Comparison of ENCODE assay signal across 8 cellular contexts in genomic region chr3:141460097-141460704, GRCh38. TPM values are rescaled to one million over a fixed set of nuclear protein-coding genes. Genes with fewer than 3 reads are reported as not detected.
DNase-seq lines count a peak whose midpoint lies in the region; ATAC-seq and TF ChIP-seq lines count a peak whose summit lies in the region.

No MANE protein-coding gene starts in this region.

- H3K36me3 ChIP-seq in SK-N-SH (replicated peaks in 1 of 2; ENCODE audit: control insufficient read depth in 1 of 2, insufficient read depth in 2 of 2, low read length in 1 of 2): no peaks in the 10 kb centered on the region

- ATAC-seq in HG02610 (IDR thresholded peaks at IDR 0.05; ENCODE audit: unreplicated experiment): peak; percentile 86

- peaks cover 3% of the 10 kb centered on the region for H3K9me3 Mint-ChIP-seq in glutamatergic neuron (ENCODE audit: unreplicated experiment)

- H3K4me1 ChIP-seq in SK-N-SH (ENCODE audit: control insufficient read depth in 1 of 2, insufficient read depth in 2 of 2, low read depth in 1 of 2, low read length in 1 of 2): no peaks in the 10 kb centered on the region; a peak in 2 of 4 replicates

- CTCF ChIA-PET in SK-N-SH (lab: Yijun Ruan, JAX): interaction anchor here (0.6 to 4.8 kb wide), 50 partner anchors 10 to 822 kb away, joined by 3 to 102 read pairs (median 4); partner anchors contain the start of genes ATP1B3, RASA2 and RNF7

- H3K79me2 ChIP-seq in SK-N-SH (ENCODE audit: insufficient read depth): no peaks in the 10 kb centered on the region

- TF ChIP-seq CTCF in GM12865 (IDR thresholded peaks at IDR 0.05; ENCODE audit: insufficient read depth, low read depth, low read length, missing control alignments): peak; percentile 89
- TF ChIP-seq CTCF in SK-N-SH (IDR thresholded peaks at IDR 0.05): peak; percentile 89
- peak; percentile 71 for TF ChIP-seq CTCF in glutamatergic neuron (IDR thresholded peaks at IDR 0.05; ENCODE audit: partially characterized antibody, unreplicated experiment)

- H3K9me3 ChIP-seq in SK-N-SH: no peaks in the 10 kb centered on the region

- intact Hi-C loops in posterior cingulate gyrus (cut with DNase I): loop anchor here (1.0 kb wide), 1 partner anchor 101 kb away; no protein-coding TSS in a partner anchor

- TF ChIP-seq EP300 in SK-N-SH (IDR thresholded peaks at IDR 0.05; ENCODE audit: borderline replicate concordance in 1 of 2, low read depth in 1 of 2, low read length in 1 of 2): no peak

- H3K27me3 ChIP-seq in SK-N-SH (ENCODE audit: insufficient read depth): no peaks in the 10 kb centered on the region

- no peak overlapping the region for H3K9ac ChIP-seq in SK-N-SH

- no peak overlapping the region for H3K27ac Mint-ChIP-seq in glutamatergic neuron (ENCODE audit: unreplicated experiment)

- H3K36me3 Mint-ChIP-seq in glutamatergic neuron (ENCODE audit: unreplicated experiment): no peaks in the 10 kb centered on the region

- peak; percentile 85 for DNase-seq in GM12865 (ENCODE audit: low read depth)
- peak; percentile 80 for DNase-seq in NCI-H1105 (lab: John Stamatoyannopoulos, UW)
- DNase-seq in SK-N-SH: peak; percentile 84
- peak; percentile 90 for DNase-seq in activated naive CD4-positive, alpha-beta T cell treated with Interleukin-2 at 50 U/mL for 16 hours
- peak; percentile 94 for DNase-seq in glutamatergic neuron
- DNase-seq in posterior cingulate gyrus: peak; percentile 72 to 98 (median 92)
- peak; percentile 91 for DNase-seq in ureter (ENCODE audit: low spot score)

- H2AFZ ChIP-seq in SK-N-SH (ENCODE audit: low read depth): 0 out of 2 replicates have a peak overlapping the region, but pooled peaks have one; percentile 62

- no peaks in the 10 kb centered on the region for H4K20me1 ChIP-seq in SK-N-SH (ENCODE audit: insufficient read depth)

- POLR2A ChIA-PET in SK-N-SH (lab: Yijun Ruan, JAX): interaction anchor here (1.5 kb wide), 1 partner anchor 149 kb away, joined by 4 read pairs; no protein-coding TSS in a partner anchor

- peak; percentile 91 for TF ChIP-seq RAD21 in SK-N-SH (IDR thresholded peaks at IDR 0.05; ENCODE audit: low read length)

- H3K4me1 Mint-ChIP-seq in glutamatergic neuron (ENCODE audit: low read depth, unreplicated experiment): no peaks in the 10 kb centered on the region

- H3F3A ChIP-seq in SK-N-SH (replicated peaks; ENCODE audit: insufficient read depth): no peaks in the 10 kb centered on the region

- 37% methylated on average over 7 of the region's 10 CpGs for WGBS in SK-N-SH (ENCODE audit: low lambda C conversion rate)

- no peak overlapping the region for H3K4me2 ChIP-seq in SK-N-SH

- H3K27me3 Mint-ChIP-seq in glutamatergic neuron (ENCODE audit: unreplicated experiment): peaks cover 7% of the 10 kb centered on the region

- H3K27ac ChIP-seq in SK-N-SH (ENCODE audit: low read depth in 2 of 2, low read length in 1 of 2): no peak overlapping the region

- H3K4me3 Mint-ChIP-seq in glutamatergic neuron (ENCODE audit: unreplicated experiment): no peak overlapping the region

- H3K4me3 ChIP-seq in GM12865 (ENCODE audit: low read depth, low read length): no peak overlapping the region
- H3K4me3 ChIP-seq in SK-N-SH (ENCODE audit: low read depth in 2 of 2, low read length in 1 of 2): peak overlapping the region in 1 of 2 experiments; percentile 2; a peak in 1 of 4 replicates

- no peaks in the 10 kb centered on the region for H3K9me2 ChIP-seq in SK-N-SH

TF ChIP-seq in SK-N-SH, 30 proteins besides CTCF, POLR2A, EP300 and RAD21:
- TF ChIP-seq USF1 (IDR thresholded peaks at IDR 0.05; ENCODE audit: borderline replicate concordance, low read depth): no peak
- no peak for TF ChIP-seq RFX5 (IDR thresholded peaks at IDR 0.05; ENCODE audit: low read length)
- 0 out of 2 replicates have a peak, but pooled peaks have one; percentile 12 for TF ChIP-seq NRF1 (IDR thresholded peaks at IDR 0.05; ENCODE audit: low read depth, low read length)
- no peak for TF ChIP-seq TEAD4 (IDR thresholded peaks at IDR 0.05; ENCODE audit: borderline replicate concordance, insufficient read depth)
- peak; percentile 56 for TF ChIP-seq CHD2 (IDR thresholded peaks at IDR 0.05; ENCODE audit: low read length, partially characterized antibody)
- TF ChIP-seq RCOR1 (IDR thresholded peaks at IDR 0.05; ENCODE audit: low read length): peak; percentile 67
- no peak for TF ChIP-seq PBX3 (IDR thresholded peaks at IDR 0.05)
- no peak for TF ChIP-seq ELF1 (IDR thresholded peaks at IDR 0.05)
- no peak for TF ChIP-seq USF2 (IDR thresholded peaks at IDR 0.05; ENCODE audit: borderline replicate concordance, low read depth, low read length)
- TF ChIP-seq MAX (IDR thresholded peaks at IDR 0.05; ENCODE audit: low read depth): no peak
- peak; percentile 97 for TF ChIP-seq SMC3 (IDR thresholded peaks at IDR 0.05; ENCODE audit: low read depth, low read length)
- TF ChIP-seq REST (IDR thresholded peaks at IDR 0.05; ENCODE audit: low read depth, low read length): 0 out of 2 replicates have a peak, but pooled peaks have one; percentile 41
- TF ChIP-seq TCF12 (IDR thresholded peaks at IDR 0.05): no peak
- TF ChIP-seq TAF1 (IDR thresholded peaks at IDR 0.05; ENCODE audit: borderline replicate concordance, low read depth, low read length): no peak

RNA-seq across cellular contexts. Expression of gene RASA2, which starts 26.6 kb away (rescaled TPM):
- 2.4 and 3.1 TPM in 2 replicates for polyA plus RNA-seq in SK-N-SH (2012; rRNA removed)
- polyA plus RNA-seq in SK-N-SH (2012; cell fraction: cytosol; rRNA removed): 3.1 and 3.7 TPM in 2 replicates
- polyA plus RNA-seq in SK-N-SH (2012; cell fraction: nucleus; rRNA removed): 3.7 and 12.4 TPM in 2 replicates
- total RNA-seq in glutamatergic neuron (ENCODE audit: unreplicated experiment) (13.2 TPM), ureter (34.2 TPM)
